24 cellular contexts compared by ENCODE assay signal in genomic region chr13:94920578-94920977, GRCh38.
"Had no signal": no experiment of that assay in that cellular context is flagged by ENCODE, and none has a peak within 500 bp of the region (broad histone marks: within the 10 kb centered on the region; RNA-seq: fewer than 3 reads in every experiment).

No MANE protein-coding gene starts in this region.

- H3K27me3 ChIP-seq: colonic mucosa, esophagus muscularis mucosa, esophagus squamous epithelium, foreskin keratinocyte, gastrocnemius medialis, gastroesophageal sphincter, heart left ventricle had no signal

- H3K27me3 Mint-ChIP-seq: dendritic cell treated with granulocyte-macrophage colony-stimulating factor and Interleukin-4, amounts not matched to agents 40 ng/mL and 50 ng/mL, for 4 days; effector memory CD8-positive, alpha-beta T cell had no signal

- H3K4me3 Mint-ChIP-seq: dendritic cell treated with granulocyte-macrophage colony-stimulating factor and Interleukin-4, amounts not matched to agents 40 ng/mL and 50 ng/mL, for 4 days; effector memory CD8-positive, alpha-beta T cell; endodermal cell had no signal

- H3K4me3 ChIP-seq: colonic mucosa, coronary artery, dorsolateral prefrontal cortex, esophagus muscularis mucosa, esophagus squamous epithelium, gastrocnemius medialis, gastroesophageal sphincter, heart left ventricle, heart right ventricle had no signal

- H3K9me3 Mint-ChIP-seq: dendritic cell treated with granulocyte-macrophage colony-stimulating factor and Interleukin-4, amounts not matched to agents 40 ng/mL and 50 ng/mL, for 4 days; endodermal cell had no signal

- H3K4me1 Mint-ChIP-seq: endodermal cell had no signal

- DNase-seq: colonic mucosa; cortex of kidney; dermis blood vessel endothelial cell; dorsolateral prefrontal cortex; effector CD4-positive, alpha-beta T cell; effector CD8-positive, alpha-beta T cell; effector memory CD4-positive, alpha-beta T cell; effector memory CD8-positive, alpha-beta T cell; endodermal cell; erythroblast; esophagus squamous epithelium; foreskin fibroblast; foreskin keratinocyte; foreskin melanocyte; gastrocnemius medialis; head of caudate nucleus; heart left ventricle; heart right ventricle had no signal

- H3K9me3 ChIP-seq: colonic mucosa, esophagus muscularis mucosa, esophagus squamous epithelium, gastrocnemius medialis, gastroesophageal sphincter, heart right ventricle had no signal

- H3K27ac ChIP-seq: colonic mucosa, coronary artery, dorsolateral prefrontal cortex, epithelial cell of prostate, esophagus muscularis mucosa, esophagus squamous epithelium, foreskin keratinocyte, gastrocnemius medialis, gastroesophageal sphincter, heart left ventricle, heart right ventricle had no signal

- H3K4me1 ChIP-seq: colonic mucosa, esophagus muscularis mucosa, esophagus squamous epithelium, foreskin keratinocyte, gastrocnemius medialis, gastroesophageal sphincter, heart left ventricle, heart right ventricle had no signal

- H3K27ac Mint-ChIP-seq: dendritic cell treated with granulocyte-macrophage colony-stimulating factor and Interleukin-4, amounts not matched to agents 40 ng/mL and 50 ng/mL, for 4 days; effector memory CD8-positive, alpha-beta T cell; endodermal cell had no signal

- ATAC-seq: effector memory CD8-positive, alpha-beta T cell; esophagus mucosa; foreskin keratinocyte; gastrocnemius medialis; gastroesophageal sphincter; heart left ventricle; heart right ventricle had no signal

- H3K36me3 ChIP-seq: colonic mucosa, esophagus muscularis mucosa, esophagus squamous epithelium, gastrocnemius medialis, gastroesophageal sphincter, heart left ventricle, heart right ventricle had no signal
